ENCODE assay signal across 28 cellular contexts in genomic region chr7:3771906-3772305, GRCh38.
"Had no signal": no experiment of that assay in that cellular context is flagged by ENCODE, and none has a peak within 500 bp of the region (broad histone marks: within the 10 kb centered on the region; RNA-seq: fewer than 3 reads in every experiment).

No MANE protein-coding gene starts in this region.

- H3K9me3 ChIP-seq: colonic mucosa, esophagus squamous epithelium, gastroesophageal sphincter, lower lobe of right lung, mucosa of descending colon had no signal

- H3K4me3 Mint-ChIP-seq: dendritic cell treated with granulocyte-macrophage colony-stimulating factor and Interleukin-4, amounts not matched to agents 40 ng/mL and 50 ng/mL, for 4 days; effector memory CD8-positive, alpha-beta T cell; endodermal cell; immature natural killer cell; mesothelial cell of epicardium; naive B cell had no signal

- H3K4me3 ChIP-seq: colonic mucosa, esophagus squamous epithelium, gastroesophageal sphincter, heart left ventricle, hepatocyte, lower lobe of right lung, mucosa of descending colon had no signal

- ATAC-seq: effector memory CD8-positive, alpha-beta T cell; esophagus mucosa; foreskin keratinocyte; gastroesophageal sphincter; heart left ventricle; left colon; left lobe of liver; left ventricle myocardium superior; lower lobe of right lung; mucosa of descending colon had no signal

- H3K4me1 ChIP-seq: colonic mucosa, esophagus squamous epithelium, foreskin keratinocyte, gastroesophageal sphincter, heart left ventricle, lower lobe of right lung had no signal

- H3K27ac ChIP-seq: colonic mucosa, epithelial cell of prostate, esophagus squamous epithelium, foreskin keratinocyte, gastroesophageal sphincter, heart left ventricle, hepatocyte, lower lobe of right lung had no signal

- H3K9me3 Mint-ChIP-seq: effector memory CD8-positive, alpha-beta T cell; immature natural killer cell had no signal

- H3K27ac Mint-ChIP-seq: dendritic cell treated with granulocyte-macrophage colony-stimulating factor and Interleukin-4, amounts not matched to agents 40 ng/mL and 50 ng/mL, for 4 days; effector memory CD8-positive, alpha-beta T cell; endodermal cell; immature natural killer cell; mesothelial cell of epicardium had no signal

- H3K36me3 Mint-ChIP-seq: immature natural killer cell had no signal

- H3K27me3 ChIP-seq: colonic mucosa, esophagus squamous epithelium, foreskin keratinocyte, gastroesophageal sphincter, heart left ventricle, hepatocyte had no signal

- H3K4me2 ChIP-seq: hepatocyte had no signal

- H3K36me3 ChIP-seq: colonic mucosa, esophagus squamous epithelium, gastroesophageal sphincter, heart left ventricle, lower lobe of right lung had no signal

- DNase-seq: cerebellar nuclear complex; colonic mucosa; cortex of kidney; effector CD8-positive, alpha-beta T cell; effector memory CD8-positive, alpha-beta T cell; endodermal cell; erythroblast; esophagus squamous epithelium; foreskin keratinocyte; heart left ventricle; hypothalamus; immature natural killer cell; islet precursor cell; kidney; kidney glomerular epithelial cell; left colon; left ventricle myocardium superior; lower lobe of right lung; mesenchymal stem cell; mucosa of descending colon; naive B cell had no signal

- H3K4me1 Mint-ChIP-seq: immature natural killer cell, mesothelial cell of epicardium, naive B cell had no signal
